Comparison of ENCODE assay signal across 8 cellular contexts in the genomic region with DNA sequence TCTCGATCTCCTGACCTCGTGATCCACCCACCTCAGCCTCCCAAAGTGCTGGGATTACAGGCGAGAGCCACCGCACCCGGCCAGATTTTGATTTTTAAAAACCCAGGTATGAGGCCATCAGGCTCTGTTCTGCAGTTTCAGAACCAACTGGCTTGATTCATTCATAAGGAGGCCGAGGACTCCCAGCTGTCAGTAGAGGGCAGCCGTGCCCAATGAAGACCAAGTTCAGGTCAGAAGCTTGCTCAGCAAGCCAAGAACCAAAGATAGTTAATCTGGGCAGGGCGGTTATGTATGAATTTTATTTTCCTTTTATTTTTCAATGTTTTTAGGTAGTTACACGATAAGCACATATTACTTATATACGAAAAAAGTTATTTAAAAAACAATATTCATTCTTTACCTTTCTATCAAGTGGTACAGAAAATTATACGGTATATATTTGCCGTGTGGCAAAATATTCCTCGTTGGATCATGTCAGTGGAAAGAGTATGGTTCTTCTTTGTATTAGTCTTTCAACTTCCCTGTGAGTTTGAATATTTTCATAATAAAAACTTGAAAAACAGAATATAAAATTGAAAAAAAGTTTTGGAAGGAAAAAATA. TPM values are rescaled to one million over a fixed set of nuclear protein-coding genes. Genes with fewer than 3 reads are reported as not detected.
A peak's percentile ranks its signal among the peaks of the same experiment; 100 is the strongest.
DNase-seq lines count a peak whose midpoint lies in the region; ATAC-seq, FAIRE-seq and TF ChIP-seq lines count a peak whose summit lies in the region.

No MANE protein-coding gene starts in this region.

- peaks cover 45% of the 10 kb centered on the region for H3K4me1 Mint-ChIP-seq in GM23338
- peaks cover 10% of the 10 kb centered on the region for H3K4me1 Mint-ChIP-seq in activated CD4-positive, alpha-beta memory T cell treated with anti-CD3 and anti-CD28 coated beads for 36 hours (ENCODE audit: low read depth)

- TF ChIP-seq RAD21 in H1 (IDR thresholded peaks at IDR 0.05 in 1 of 2, conservative IDR thresholded peaks at IDR 0.05 in 1 of 2; ENCODE audit: low read depth in 2 of 2, low read length in 2 of 2) = peak; percentile 80 to 89

- H4K91ac ChIP-seq in H1 (replicated peaks; ENCODE audit: insufficient read length, low read length) = no peak overlapping the region

- no peak overlapping the region for H2BK20ac ChIP-seq in H1 (ENCODE audit: low read length)

- H3F3A ChIP-seq in GM23338 (replicated peaks; ENCODE audit: low read depth) = peaks cover 11% of the 10 kb centered on the region; the same call in 1 of the 2 replicates

- H3K14ac ChIP-seq in H1 (ENCODE audit: insufficient read length) = no peak overlapping the region

- no peak overlapping the region for H3K23ac ChIP-seq in H1 (ENCODE audit: insufficient read length)

- H3K36me3 Mint-ChIP-seq in GM23338 (ENCODE audit: low read depth) = peaks cover 10% of the 10 kb centered on the region
- H3K36me3 Mint-ChIP-seq in activated CD4-positive, alpha-beta memory T cell treated with anti-CD3 and anti-CD28 coated beads for 36 hours = no peaks in the 10 kb centered on the region

- no peak overlapping the region for H3K56ac ChIP-seq in H1 (replicated peaks; ENCODE audit: insufficient read length, low read depth, low read length)

- DNase-seq in EH (ENCODE audit: low read depth) (peak; percentile 87), GM23338 (ENCODE audit: low spot score) (peak; percentile 84), NCI-H2171 (lab: John Stamatoyannopoulos, UW) (peak; percentile 4), H1 (ENCODE audit: low read depth in 1 of 2, low spot score in 2 of 2) (peak in 1 of 2 experiments; percentile 67), midbrain (lab: John Stamatoyannopoulos, UW) (peak; percentile 80), DMS153 treated with DMSO at 0.1 percent for 48 hours (lab: John Stamatoyannopoulos, UW; ENCODE audit: unreplicated experiment) (no peak)
- peak; percentile 83 for DNase-seq in activated CD4-positive, alpha-beta memory T cell treated with anti-CD3 and anti-CD28 coated beads for 36 hours
- peak; percentile 60 for DNase-seq in stimulated activated CD8-positive, alpha-beta memory T cell treated with anti-CD3 and anti-CD28 coated beads, Interleukin-4, amount 100 ng/mL, for 24 hours (ENCODE audit: low read depth)

- no peak overlapping the region for H4K5ac ChIP-seq in H1 (ENCODE audit: insufficient read length, low read depth, low read length)

- H4K8ac ChIP-seq in H1 (ENCODE audit: extremely low read depth, insufficient read depth, low read length) = no peak overlapping the region

- no peak overlapping the region for H3K18ac ChIP-seq in H1 (ENCODE audit: extremely low read depth, low read length)

- TF ChIP-seq EP300 in H1 (IDR thresholded peaks at IDR 0.05; ENCODE audit: borderline replicate concordance in 1 of 2, low read depth in 2 of 2, low read length in 2 of 2) = no peak

- H3K4me1 ChIP-seq in GM23338 (ENCODE audit: insufficient read depth) (peaks cover 29% of the 10 kb centered on the region), H1 (replicated peaks in 1 of 4; ENCODE audit: control insufficient read depth in 3 of 4, insufficient read depth in 4 of 4, low read length in 3 of 4) (peaks cover 17 to 34% (median 26%) of the 10 kb centered on the region in 4 experiments)

- H2BK12ac ChIP-seq in H1 (ENCODE audit: low read depth, low read length) = no peak overlapping the region

- no peaks in the 10 kb centered on the region for H3K9me2 ChIP-seq in GM23338 (ENCODE audit: insufficient read depth)

- no peak overlapping the region for H2BK120ac ChIP-seq in H1 (replicated peaks; ENCODE audit: low read depth, low read length)

- H3K36me3 ChIP-seq in GM23338 (ENCODE audit: insufficient read depth) (no peaks in the 10 kb centered on the region), H1 (ENCODE audit: control insufficient read depth in 2 of 4, insufficient read depth in 4 of 4, low read length in 3 of 4) (no peaks in the 10 kb centered on the region)

- intact Hi-C loops in activated CD4-positive, alpha-beta memory T cell treated with anti-CD3 and anti-CD28 coated beads for 36 hours (cut with micrococcal nuclease) = loop anchor here (2.0 kb wide), 1 partner anchor 84 kb away; no protein-coding TSS in a partner anchor

- H3K27ac ChIP-seq in GM23338 (ENCODE audit: low read depth) (no peak overlapping the region), H1 (ENCODE audit: low read depth, low read length) (no peak overlapping the region)

- H3K9me3 ChIP-seq in H1 (ENCODE audit: insufficient read depth in 2 of 2, low read depth in 1 of 2, low read length in 1 of 2) = no peaks in the 10 kb centered on the region

- no peak overlapping the region for H2AK5ac ChIP-seq in H1 (ENCODE audit: low read depth, low read length)

- H3K4me2 ChIP-seq in GM23338 (no peak overlapping the region), H1 (ENCODE audit: insufficient read depth in 1 of 2, low read depth in 2 of 2, low read length in 2 of 2) (no peak overlapping the region)

- H3K27ac Mint-ChIP-seq in GM23338 = no peak overlapping the region
- H3K27ac Mint-ChIP-seq in activated CD4-positive, alpha-beta memory T cell treated with anti-CD3 and anti-CD28 coated beads for 36 hours = no peak overlapping the region

- H2BK15ac ChIP-seq in H1 (ENCODE audit: low read length) = no peak overlapping the region

- H2BK5ac ChIP-seq in H1 (ENCODE audit: low read depth, low read length) = no peak overlapping the region

- CTCF ChIA-PET in activated CD4-positive, alpha-beta memory T cell treated with anti-CD3 and anti-CD28 coated beads for 36 hours (lab: Charles Lee) = interaction anchor here (0.6 to 2.3 kb wide), 11 partner anchors 10 to 350 kb away, joined by 3 to 11 read pairs (median 4); no protein-coding TSS in a partner anchor
- CTCF ChIA-PET in H1 (lab: Charles Lee; ENCODE audit: partially characterized antibody) = interaction anchor here (0.6 to 10.6 kb wide), 15 partner anchors 10 to 489 kb away, joined by 3 to 99 read pairs (median 6); a partner anchor contains a TSS

- no peak overlapping the region for H3K4ac ChIP-seq in H1 (replicated peaks; ENCODE audit: insufficient read length, low read depth, low read length)

- H3K79me2 ChIP-seq in GM23338 (replicated peaks; ENCODE audit: insufficient read depth) (0 out of 2 replicates have a peak, but pooled peaks cover 4% of the 10 kb centered on the region), H1 (ENCODE audit: control insufficient read depth in 1 of 2, insufficient read depth in 2 of 2, low read length in 2 of 2) (no peaks in the 10 kb centered on the region)

- POLR2A ChIA-PET in activated CD4-positive, alpha-beta memory T cell treated with anti-CD3 and anti-CD28 coated beads for 36 hours (lab: Charles Lee) = interaction anchor here (0.7 kb wide), 1 partner anchor 76 kb away, joined by 3 read pairs; no protein-coding TSS in a partner anchor
- POLR2A ChIA-PET in H1 (lab: Charles Lee; ENCODE audit: partially characterized antibody) = interaction anchor here (0.6 to 3.2 kb wide), 6 partner anchors 9 to 381 kb away, joined by 3 to 26 read pairs (median 6); a partner anchor contains a TSS

- TF ChIP-seq POLR2A in H1 (IDR thresholded peaks at IDR 0.05; ENCODE audit: control extremely low read depth in 1 of 2, low read depth in 2 of 2, low read length in 2 of 2) = no peak

- no peak overlapping the region for H3K9ac ChIP-seq in H1 (replicated peaks in 1 of 4; ENCODE audit: extremely low read depth in 1 of 4, low read depth in 3 of 4, low read length in 3 of 4)

- 53% methylated on average over 13 of the region's 13 CpGs; no CpG with 5 or more reads in 1 of the 2 experiments for WGBS in H1 (ENCODE audit: extremely low coverage in 1 of 2, insufficient coverage in 1 of 2, insufficient read length in 1 of 2, insufficient replicate concordance in 2 of 2, low coverage in 1 of 2, low lambda C conversion rate in 2 of 2, missing lambda C conversion rate in 1 of 2), 2 experiments

- TF ChIP-seq CTCF in GM23338 (conservative IDR thresholded peaks at IDR 0.05; ENCODE audit: low read depth in 2 of 2) = peak; percentile 74 to 88
- TF ChIP-seq CTCF in H1 (IDR thresholded peaks at IDR 0.05; ENCODE audit: control extremely low read depth in 1 of 3, insufficient read depth in 1 of 3, low read depth in 1 of 3, low read length in 3 of 3) = peak in 2 of 3 experiments; percentile 72 to 77; a peak in 3 of 4 replicates

- ATAC-seq in GM23338 = peak; percentile 37

- peak overlapping the region; percentile 5; the same call in 1 of the 2 replicates for H2AFZ ChIP-seq in GM23338
- no peak overlapping the region for H2AFZ ChIP-seq in H1 (ENCODE audit: low read length)

- no peak overlapping the region; the same call in 2 of the 3 replicates for H3K4me3 Mint-ChIP-seq in GM23338
- H3K4me3 Mint-ChIP-seq in activated CD4-positive, alpha-beta memory T cell treated with anti-CD3 and anti-CD28 coated beads for 36 hours = no peak overlapping the region

- H3K4me3 ChIP-seq in GM23338 (no peak overlapping the region), H1 (ENCODE audit: extremely low read depth in 1 of 4, insufficient read depth in 2 of 4, low read depth in 3 of 4, low read length in 4 of 4) (no peak overlapping the region; a peak in 1 of 8 replicates)

- no peak for FAIRE-seq in H1 (lab: Jason Lieb, UNC)

- H3K23me2 ChIP-seq in H1 (ENCODE audit: low read depth, low read length) = no peaks in the 10 kb centered on the region

- H4K20me1 ChIP-seq in GM23338 (replicated peaks; ENCODE audit: insufficient read depth) (no peaks in the 10 kb centered on the region), H1 (replicated peaks in 1 of 2; ENCODE audit: control insufficient read depth in 1 of 2, insufficient read depth in 2 of 2, low read length in 2 of 2) (no peaks in the 10 kb centered on the region)

- H3K79me1 ChIP-seq in H1 (ENCODE audit: low read depth, low read length) = no peaks in the 10 kb centered on the region; the same call in 1 of the 2 replicates

- H3K27me3 ChIP-seq in GM23338 (ENCODE audit: insufficient read depth) (no peaks in the 10 kb centered on the region), H1 (replicated peaks in 1 of 4; ENCODE audit: control insufficient read depth in 3 of 4, extremely low read depth in 1 of 4, insufficient read depth in 3 of 4, low read length in 3 of 4) (no peaks in the 10 kb centered on the region)

- peaks cover 10% of the 10 kb centered on the region for H3K27me3 Mint-ChIP-seq in GM23338 (ENCODE audit: insufficient read depth, low read depth, poor library complexity)
- H3K27me3 Mint-ChIP-seq in activated CD4-positive, alpha-beta memory T cell treated with anti-CD3 and anti-CD28 coated beads for 36 hours = no peaks in the 10 kb centered on the region

- peaks cover 17% of the 10 kb centered on the region for H3K9me3 Mint-ChIP-seq in GM23338
- no peaks in the 10 kb centered on the region for H3K9me3 Mint-ChIP-seq in activated CD4-positive, alpha-beta memory T cell treated with anti-CD3 and anti-CD28 coated beads for 36 hours

RNA-seq across cellular contexts. Expression of a gene that starts 18.0 kb away (rescaled TPM):
- total RNA-seq in GM23338 (2014; rRNA removed; shearing (Covaris generic)) = 81.4 and 97.5 TPM in 2 replicates
- polyA plus RNA-seq in GM23338 (2016; fragmentation: Nextera tagmentation; extraction: Ambion mirVana) (23.6 and 23.7 TPM in 2 replicates), H1 (2011; rRNA removed) (66.8 and 96.1 TPM in 2 replicates)
- total RNA-seq in activated CD4-positive, alpha-beta memory T cell treated with anti-CD3 and anti-CD28 coated beads for 36 hours = 100 to 1,000 TPM; 101 to 106 TPM
- 77.0 and 83.8 TPM in 2 replicates for total RNA-seq in H1 (2021; fragmentation: NEBNext Ultra II Directional; extraction: Animal tissue kit (Norgen Biotek cat#: 25700))
- 68.3 TPM for polyA plus RNA-seq in H1 (2011; cell fraction: cytosol; rRNA removed)
- polyA plus RNA-seq in H1 (2011; cell fraction: nucleus; rRNA removed) = 76.0 TPM
- 63.6 to 73.4 TPM (median 72.7 TPM) in 4 replicates for polyA plus RNA-seq in H1 (2012, experiment 1 of 2)
- polyA plus RNA-seq in H1 (2012, experiment 2 of 2) = 82.2 TPM
- polyA plus RNA-seq in H1 (2013, experiment 1 of 2) = 63.4 TPM
- polyA plus RNA-seq in H1 (2013, experiment 2 of 2) = 63.9 TPM
- polyA minus RNA-seq in H1 (2011; rRNA and poly(A)+ RNA removed) = 41.2 and 48.6 TPM in 2 replicates
- 56.2 TPM for polyA minus RNA-seq in H1 (2011; cell fraction: cytosol; rRNA and poly(A)+ RNA removed)
- 38.8 TPM for polyA minus RNA-seq in H1 (2011; cell fraction: nucleus; rRNA and poly(A)+ RNA removed)

RNA-seq across cellular contexts. Expression of a gene that starts 44.7 kb away (rescaled TPM):
- not detected in 2 replicates for total RNA-seq in GM23338 (2014; rRNA removed; shearing (Covaris generic))
- polyA plus RNA-seq in GM23338 (2016; fragmentation: Nextera tagmentation; extraction: Ambion mirVana) (not detected in 2 replicates), H1 (2011; rRNA removed) (not detected in 2 replicates)
- not detected for total RNA-seq in activated CD4-positive, alpha-beta memory T cell treated with anti-CD3 and anti-CD28 coated beads for 36 hours
- not detected in 2 replicates for total RNA-seq in H1 (2021; fragmentation: NEBNext Ultra II Directional; extraction: Animal tissue kit (Norgen Biotek cat#: 25700))
- polyA plus RNA-seq in H1 (2011; cell fraction: cytosol; rRNA removed) = not detected
- polyA plus RNA-seq in H1 (2011; cell fraction: nucleus; rRNA removed) = not detected
- not detected in 4 replicates for polyA plus RNA-seq in H1 (2012, experiment 1 of 2)
- not detected for polyA plus RNA-seq in H1 (2012, experiment 2 of 2)
- not detected for polyA plus RNA-seq in H1 (2013, experiment 1 of 2)
- not detected for polyA plus RNA-seq in H1 (2013, experiment 2 of 2)
- not detected in 2 replicates for polyA minus RNA-seq in H1 (2011; rRNA and poly(A)+ RNA removed)
- not detected for polyA minus RNA-seq in H1 (2011; cell fraction: cytosol; rRNA and poly(A)+ RNA removed)
- polyA minus RNA-seq in H1 (2011; cell fraction: nucleus; rRNA and poly(A)+ RNA removed) = not detected
